24 cellular contexts compared by ENCODE assay signal in the genomic region with DNA sequence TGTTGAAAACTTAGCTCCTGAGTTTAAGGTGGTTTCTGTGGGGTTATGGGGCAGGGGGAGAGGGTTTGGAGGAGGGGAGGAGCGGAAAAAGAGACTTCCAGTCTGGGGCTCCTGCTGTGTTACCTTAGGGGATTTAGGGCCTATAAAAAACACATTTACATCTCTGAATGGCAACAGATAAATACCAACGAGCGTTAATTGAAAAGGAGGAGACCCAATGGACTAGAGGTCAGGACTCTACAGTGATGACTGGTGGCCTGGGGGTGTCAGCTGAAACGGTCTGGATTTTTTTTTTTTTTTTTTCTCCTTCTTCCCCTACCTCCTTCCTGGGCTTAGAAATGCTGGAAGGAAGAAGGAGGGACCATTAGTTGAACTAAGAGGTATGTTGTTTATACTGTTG. TPM values are rescaled to one million over a fixed set of nuclear protein-coding genes. Genes with fewer than 3 reads are reported as not detected.
DNase-seq lines count a peak whose midpoint lies in the region; TF ChIP-seq lines count a peak whose summit lies in the region.
"Had no signal": no experiment of that assay in that cellular context is flagged by ENCODE, and none has a peak within 500 bp of the region (broad histone marks: within the 10 kb centered on the region; RNA-seq: fewer than 3 reads in every experiment).

No MANE protein-coding gene starts in this region.

- no peak overlapping the region for H3K56ac ChIP-seq in H9 (ENCODE audit: insufficient read length, low read depth, low read length)

- no peak overlapping the region for H3K18ac ChIP-seq in H9 (ENCODE audit: insufficient read length, low read depth, low read length)

- peak overlapping the region; percentile 11 for H3K4me2 ChIP-seq in H9 (ENCODE audit: insufficient read depth, insufficient read length, low read length)
- H3K4me2 ChIP-seq in neural progenitor cell, result peak overlapping the region; percentile 60
- H3K4me2 ChIP-seq: PC-9 had no signal

- H3K27me3 Mint-ChIP-seq in H9 (ENCODE audit: low read depth) (peaks cover 15% of the 10 kb centered on the region), neural progenitor cell (ENCODE audit: insufficient read depth, low read depth) (no peaks in the 10 kb centered on the region)
- H3K27me3 Mint-ChIP-seq in activated CD4-positive, alpha-beta T cell treated with anti-CD3 and anti-CD28 coated beads, Interleukin-2, amount 10 ng/mL, durations not matched to agents 24 days and 14 days, result peaks cover 2% of the 10 kb centered on the region

- H2AK5ac ChIP-seq in H9 (ENCODE audit: insufficient read length, low read length), result no peak overlapping the region

- intact Hi-C loops in activated CD4-positive, alpha-beta T cell treated with anti-CD3 and anti-CD28 coated beads, Interleukin-2, amount 10 ng/mL, durations not matched to agents 24 days and 14 days (cut with micrococcal nuclease), result no loop called here

- H3K9me3 ChIP-seq in H9 (ENCODE audit: control insufficient read depth, low read depth, low read length) (no peaks in the 10 kb centered on the region), iPS DF 6.9 (ENCODE audit: control insufficient read depth, insufficient read depth, low read length) (no peaks in the 10 kb centered on the region), neural progenitor cell (ENCODE audit: low read depth) (no peaks in the 10 kb centered on the region)
- H3K9me3 ChIP-seq: Caco-2, MG63, SJSA1 had no signal

- no peaks in the 10 kb centered on the region for H3K27me3 ChIP-seq in H9 (ENCODE audit: insufficient read depth, low read length)
- H3K27me3 ChIP-seq in iPS DF 6.9 (ENCODE audit: control insufficient read depth, insufficient read depth, low read length), result no peaks in the 10 kb centered on the region
- H3K27me3 ChIP-seq in neural progenitor cell, result peaks cover 23% of the 10 kb centered on the region
- H3K27me3 ChIP-seq: MG63, SJSA1 had no signal

- H3K4me1 Mint-ChIP-seq in H9 (peaks cover 34 to 47% of the 10 kb centered on the region in 2 experiments), neural progenitor cell (peaks cover 54% of the 10 kb centered on the region)
- no peaks in the 10 kb centered on the region for H3K4me1 Mint-ChIP-seq in activated CD4-positive, alpha-beta T cell treated with anti-CD3 and anti-CD28 coated beads, Interleukin-2, amount 10 ng/mL, durations not matched to agents 24 days and 14 days
- H3K4me1 Mint-ChIP-seq: CD4-positive, CD25-positive, alpha-beta regulatory T cell had no signal

- peak overlapping the region in 1 of 2 experiments; percentile 48; a peak in 3 of 5 replicates for H3K4me3 Mint-ChIP-seq in H9
- no peak overlapping the region for H3K4me3 Mint-ChIP-seq in neural progenitor cell
- no peak overlapping the region for H3K4me3 Mint-ChIP-seq in activated CD4-positive, alpha-beta T cell treated with anti-CD3 and anti-CD28 coated beads, Interleukin-2, amount 10 ng/mL, durations not matched to agents 24 days and 14 days
- H3K4me3 Mint-ChIP-seq: CD4-positive, CD25-positive, alpha-beta regulatory T cell had no signal

- no peak for TF ChIP-seq CTCF in H9 (conservative IDR thresholded peaks at IDR 0.05)
- no peak for TF ChIP-seq CTCF in neural progenitor cell (IDR thresholded peaks at IDR 0.05)

- H3K4me1 ChIP-seq in H9 (ENCODE audit: insufficient read depth, low read length) (no peaks in the 10 kb centered on the region; the same call in 1 of the 2 replicates), iPS DF 6.9 (ENCODE audit: control insufficient read depth, insufficient read depth, low read length) (peaks cover 2% of the 10 kb centered on the region; the same call in 1 of the 2 replicates), neural progenitor cell (peaks cover 52% of the 10 kb centered on the region)
- H3K4me1 ChIP-seq: Caco-2, SJSA1 had no signal

- H2BK120ac ChIP-seq in H9 (ENCODE audit: low read depth, low read length, poor library complexity, severe bottlenecking), result no peak overlapping the region

- DNase-seq in H9 (peak; percentile 54), NCI-H69 (lab: John Stamatoyannopoulos, UW) (peak; percentile 73), iPS DF 6.9 (ENCODE audit: low read depth, low spot score) (peak; percentile 35), neural progenitor cell (ENCODE audit: low spot score) (peak; percentile 60), NCI-H2081 treated with DMSO at 0.1 percent for 48 hours (lab: John Stamatoyannopoulos, UW) (no peak), ureter (ENCODE audit: low spot score) (no peak)
- DNase-seq in activated CD4-positive, alpha-beta T cell treated with anti-CD3 and anti-CD28 coated beads, Interleukin-2, amount 10 ng/mL, durations not matched to agents 24 days and 14 days, result no peak
- DNase-seq: ACHN; AML-193; Caco-2; CD4-positive, CD25-positive, alpha-beta regulatory T cell; DMS153; HCEC 1CT; IMR-90; Karpas-422; MG63; NCI-H1092; NCI-H1694 treated with DMSO at 0.1 percent for 48 hours; NCI-H2171; NCI-H446 treated with DMSO at 0.1 percent for 48 hours; NCI-H774; PC-9; SW 1271 had no signal

- H3K36me3 ChIP-seq in iPS DF 6.9 (ENCODE audit: control insufficient read depth, insufficient read depth, low read length), result no peaks in the 10 kb centered on the region
- no peaks in the 10 kb centered on the region for H3K36me3 ChIP-seq in neural progenitor cell
- H3K36me3 ChIP-seq: MG63, SJSA1 had no signal

- H3K36me3 Mint-ChIP-seq in H9 (ENCODE audit: insufficient read depth in 1 of 3, low read depth in 3 of 3) (no peaks in the 10 kb centered on the region; a peak in 1 of 7 replicates), neural progenitor cell (peaks cover 2% of the 10 kb centered on the region)
- no peaks in the 10 kb centered on the region for H3K36me3 Mint-ChIP-seq in activated CD4-positive, alpha-beta T cell treated with anti-CD3 and anti-CD28 coated beads, Interleukin-2, amount 10 ng/mL, durations not matched to agents 24 days and 14 days (ENCODE audit: low read depth)
- H3K36me3 Mint-ChIP-seq: CD4-positive, CD25-positive, alpha-beta regulatory T cell had no signal

- H4K8ac ChIP-seq in H9 (replicated peaks; ENCODE audit: insufficient read length, low read depth, low read length), result no peak overlapping the region

- H3K27ac ChIP-seq in H9 (ENCODE audit: insufficient read length, low read depth, low read length), result no peak overlapping the region
- H3K27ac ChIP-seq in iPS DF 6.9 (ENCODE audit: low read length), result no peak overlapping the region
- no peak overlapping the region for H3K27ac ChIP-seq in neural progenitor cell
- H3K27ac ChIP-seq: PC-9, SJSA1 had no signal

- H3K4ac ChIP-seq in H9 (ENCODE audit: low read depth, low read length), result no peak overlapping the region

- H3K23me2 ChIP-seq in H9 (ENCODE audit: insufficient read length, low read depth, low read length, poor library complexity, severe bottlenecking), result no peaks in the 10 kb centered on the region

- no peak overlapping the region for H2BK15ac ChIP-seq in H9 (ENCODE audit: low read depth, low read length)

- H3K14ac ChIP-seq in H9 (ENCODE audit: insufficient read depth, low read length), result no peak overlapping the region

- peaks cover 25% of the 10 kb centered on the region for H3F3A ChIP-seq in neural progenitor cell (ENCODE audit: low read depth)

- H3K9ac ChIP-seq in H9 (ENCODE audit: extremely low read depth, insufficient read length, low read length) (no peak overlapping the region), neural progenitor cell (no peak overlapping the region)

- no peak overlapping the region for H2BK5ac ChIP-seq in H9 (ENCODE audit: insufficient read length, low read length)

- no peak overlapping the region for H2BK20ac ChIP-seq in H9 (ENCODE audit: low read depth, low read length, poor library complexity, severe bottlenecking)

- H4K5ac ChIP-seq in H9 (ENCODE audit: insufficient read length, low read depth, low read length), result no peak overlapping the region

- H3K23ac ChIP-seq in H9 (ENCODE audit: insufficient read length, low read depth, low read length), result no peak overlapping the region

- H3K9me3 Mint-ChIP-seq in H9 (no peaks in the 10 kb centered on the region), neural progenitor cell (no peaks in the 10 kb centered on the region)
- H3K9me3 Mint-ChIP-seq in activated CD4-positive, alpha-beta T cell treated with anti-CD3 and anti-CD28 coated beads, Interleukin-2, amount 10 ng/mL, durations not matched to agents 24 days and 14 days, result no peaks in the 10 kb centered on the region
- H3K9me3 Mint-ChIP-seq: CD4-positive, CD25-positive, alpha-beta regulatory T cell had no signal

- no peaks in the 10 kb centered on the region for H3K79me1 ChIP-seq in H9 (ENCODE audit: insufficient read depth, low read depth, low read length, poor library complexity, severe bottlenecking)

- H3K4me3 ChIP-seq in iPS DF 6.9 (ENCODE audit: low read length) (no peak overlapping the region), neural progenitor cell (no peak overlapping the region)
- H3K4me3 ChIP-seq: MG63, PC-9, SJSA1 had no signal

- H4K91ac ChIP-seq in H9 (ENCODE audit: insufficient read length, low read depth, low read length), result no peak overlapping the region

- peak overlapping the region; percentile 44 to 93 (median 55); a peak in 4 of 7 replicates for H3K27ac Mint-ChIP-seq in H9
- no peak overlapping the region for H3K27ac Mint-ChIP-seq in neural progenitor cell
- H3K27ac Mint-ChIP-seq in activated CD4-positive, alpha-beta T cell treated with anti-CD3 and anti-CD28 coated beads, Interleukin-2, amount 10 ng/mL, durations not matched to agents 24 days and 14 days, result no peak overlapping the region
- H3K27ac Mint-ChIP-seq: CD4-positive, CD25-positive, alpha-beta regulatory T cell had no signal

- H4K20me1 ChIP-seq in H9 (ENCODE audit: control insufficient read depth, insufficient read depth, insufficient read length) (no peaks in the 10 kb centered on the region), neural progenitor cell (ENCODE audit: low read depth) (peaks cover 71% of the 10 kb centered on the region)

- no CpG with 5 or more reads among the region's 4 CpGs for WGBS in H9 (ENCODE audit: extremely low coverage, insufficient read length, low lambda C conversion rate)
- no CpG with 5 or more reads among the region's 4 CpGs for WGBS in iPS DF 6.9 (ENCODE audit: insufficient coverage, insufficient read length)

- H3T11ph ChIP-seq in H9 (ENCODE audit: low read length), result no peak overlapping the region

- H2AFZ ChIP-seq in H9 (ENCODE audit: low read length) (no peak overlapping the region), neural progenitor cell (replicated peaks) (no peak overlapping the region)
- H2AFZ ChIP-seq: PC-9 had no signal

- no peak overlapping the region for H2BK12ac ChIP-seq in H9 (ENCODE audit: insufficient read length, low read depth, low read length)

- H3K79me2 ChIP-seq in H9 (ENCODE audit: insufficient read depth, low read length), result no peaks in the 10 kb centered on the region
- H3K79me2 ChIP-seq in neural progenitor cell (ENCODE audit: low read depth), result no peaks in the 10 kb centered on the region

RNA-seq across cellular contexts. Expression of a gene that starts 47.4 kb away (rescaled TPM):
- total RNA-seq in H9 (2021) (232 and 256 TPM in 2 replicates), neural progenitor cell (ENCODE audit: low replicate concordance) (47.1 and 50.0 TPM in 2 replicates), ureter (119 TPM)
- 0.76 and 2.1 TPM in 2 replicates for total RNA-seq in activated CD4-positive, alpha-beta T cell treated with anti-CD3 and anti-CD28 coated beads, Interleukin-2, amount 10 ng/mL, durations not matched to agents 24 days and 14 days
- total RNA-seq: PC-9, SJSA1 had no signal

Comparison
In these comparisons a context has a peak if more than half of its experiments do, and no peak if none do; other contexts are left out.
1. DNase-seq: peak in H9 (single experiment), NCI-H69 (single experiment), iPS DF 6.9 (single experiment) and neural progenitor cell (single experiment); none in NCI-H2081 treated with DMSO at 0.1 percent for 48 hours (single experiment), activated CD4-positive, alpha-beta T cell treated with anti-CD3 and anti-CD28 coated beads, Interleukin-2, amount 10 ng/mL, durations not matched to agents 24 days and 14 days (single experiment) and ureter (single experiment).
2. H3K27ac Mint-ChIP-seq: peak in H9 (3 of 3); none in neural progenitor cell (single experiment) and activated CD4-positive, alpha-beta T cell treated with anti-CD3 and anti-CD28 coated beads, Interleukin-2, amount 10 ng/mL, durations not matched to agents 24 days and 14 days (single experiment).
3. RNA of a gene that starts 47.4 kb away (total RNA-seq): 232 to 256 TPM in H9, 119 TPM in ureter (single experiment) and 47.1 to 50.0 TPM in neural progenitor cell; 0.76 to 2.1 TPM in activated CD4-positive, alpha-beta T cell treated with anti-CD3 and anti-CD28 coated beads, Interleukin-2, amount 10 ng/mL, durations not matched to agents 24 days and 14 days; every median in the first group is over 10 times any median in the second.